Comparison of ENCODE assay signal across 1 cellular context in genomic region chr2:96164459-96165184, GRCh38.
A peak's percentile ranks its signal among the peaks of the same experiment; 100 is the strongest.
TF ChIP-seq lines count a peak whose summit lies in the region.

No MANE protein-coding gene starts in this region.

TF ChIP-seq in GM12878, 131 proteins besides CTCF, POLR2A, EP300 and RAD21 (continued from another document):
- no peak for TF ChIP-seq NKRF (conservative IDR thresholded peaks at IDR 0.05)
- no peak for TF ChIP-seq TCF7 (IDR thresholded peaks at IDR 0.05; ENCODE audit: borderline replicate concordance)
- TF ChIP-seq ASH2L (IDR thresholded peaks at IDR 0.05; ENCODE audit: borderline replicate concordance, low read depth): 0 out of 2 replicates have a peak, but pooled peaks have one; percentile 3
- no peak for TF ChIP-seq E4F1 (IDR thresholded peaks at IDR 0.05; ENCODE audit: borderline replicate concordance, partially characterized antibody)
- TF ChIP-seq MAX (IDR thresholded peaks at IDR 0.05; ENCODE audit: low read depth, low read length): peak; percentile 72; the same call in 1 of the 2 replicates
- TF ChIP-seq YBX1 (IDR thresholded peaks at IDR 0.05): no peak
- TF ChIP-seq KDM1A (IDR thresholded peaks at IDR 0.05; ENCODE audit: borderline replicate concordance): no peak
- TF ChIP-seq PBX3 (IDR thresholded peaks at IDR 0.05; ENCODE audit: insufficient replicate concordance, low read depth, low read length): no peak
- TF ChIP-seq FOS (IDR thresholded peaks at IDR 0.05; ENCODE audit: borderline replicate concordance, extremely low read depth, insufficient read length): peak; percentile 13
- TF ChIP-seq CBFB (IDR thresholded peaks at IDR 0.05; ENCODE audit: low read depth): peak; percentile 63
